Comparison of ENCODE assay signal across 22 cellular contexts in the genomic region with DNA sequence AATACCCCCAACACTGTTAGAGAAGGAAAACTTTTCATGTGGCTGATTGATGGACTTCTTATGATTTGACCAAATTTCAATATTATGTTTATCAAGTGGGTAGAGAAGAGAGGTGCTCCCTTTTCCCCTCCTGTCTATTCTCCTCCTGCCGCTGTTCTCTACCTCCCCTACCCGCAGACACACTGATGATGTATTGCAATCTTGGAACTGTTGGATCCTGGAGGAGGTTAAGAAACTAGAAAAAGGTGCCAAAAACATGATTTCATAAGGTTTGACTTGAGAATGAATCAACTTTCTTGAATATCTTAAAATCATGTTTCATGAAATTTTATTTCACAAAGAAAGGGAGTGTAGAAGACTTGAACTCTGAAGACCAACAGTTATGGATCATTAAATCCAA.
A peak's percentile ranks its signal among the peaks of the same experiment; 100 is the strongest.
DNase-seq lines count a peak whose midpoint lies in the region; ATAC-seq, FAIRE-seq and TF ChIP-seq lines count a peak whose summit lies in the region.
"Had no signal": no experiment of that assay in that cellular context is flagged by ENCODE, and none has a peak within 500 bp of the region (broad histone marks: within the 10 kb centered on the region; RNA-seq: fewer than 3 reads in every experiment).

No MANE protein-coding gene starts in this region.

- H3K36me3 ChIP-seq in rectal smooth muscle tissue (ENCODE audit: control insufficient read depth, insufficient read depth, low read length) (no peaks in the 10 kb centered on the region), MM.1S (replicated peaks; ENCODE audit: insufficient read depth, low read length) (no peaks in the 10 kb centered on the region)
- H3K36me3 ChIP-seq: BLaER1, Peyer's patch had no signal

- H3K9me2 ChIP-seq in MM.1S (replicated peaks; ENCODE audit: insufficient read depth, low read length) = no peaks in the 10 kb centered on the region

- no peak overlapping the region for H3K4me2 ChIP-seq in MM.1S (ENCODE audit: low read depth, low read length)
- H3K4me2 ChIP-seq: A549, BLaER1 had no signal

- no peaks in the 10 kb centered on the region for H3F3A ChIP-seq in MM.1S (ENCODE audit: insufficient read depth, low read length)

- ATAC-seq in stimulated activated naive B cell treated with anti-CD40 and anti-IgM and Interleukin-4, amounts not matched to agents 10 μg/mL and 1 μg/mL and 100 μg/mL, for 72 hours (replicated peaks) = no peak
- ATAC-seq: A549 had no signal

- no peaks in the 10 kb centered on the region for H4K20me1 ChIP-seq in MM.1S (ENCODE audit: insufficient read depth, low read length)
- H4K20me1 ChIP-seq: BLaER1 had no signal

- FAIRE-seq in frontal cortex (lab: Jason Lieb, UNC) (peak; percentile 44), H54 (lab: Jason Lieb, UNC) (no peak)
- FAIRE-seq: A549, GM19239 had no signal

- no peak for TF ChIP-seq POLR2A in H54 (IDR thresholded peaks at IDR 0.05; ENCODE audit: low read depth, low read length)

- no peaks in the 10 kb centered on the region for H3K27me3 ChIP-seq in rectal smooth muscle tissue (ENCODE audit: control insufficient read depth, insufficient read depth, low read length)
- no peaks in the 10 kb centered on the region for H3K27me3 ChIP-seq in MM.1S (replicated peaks; ENCODE audit: insufficient read depth, low read length)
- H3K27me3 ChIP-seq: BLaER1, Peyer's patch had no signal

- H3K36me3 Mint-ChIP-seq in stimulated activated naive B cell treated with anti-CD40 and anti-IgM and Interleukin-4, amounts not matched to agents 10 μg/mL and 1 μg/mL and 100 μg/mL, for 72 hours = no peaks in the 10 kb centered on the region
- H3K36me3 Mint-ChIP-seq: CD4-positive, alpha-beta memory T cell had no signal

- peaks cover 2 to 10% of the 10 kb centered on the region in 2 donors for H3K4me1 Mint-ChIP-seq in stimulated activated naive B cell treated with anti-CD40 and anti-IgM and Interleukin-4, amounts not matched to agents 10 μg/mL and 1 μg/mL and 100 μg/mL, for 72 hours
- H3K4me1 Mint-ChIP-seq: CD4-positive, alpha-beta memory T cell had no signal

- H3K9me3 Mint-ChIP-seq in stimulated activated naive B cell treated with anti-CD40 and anti-IgM and Interleukin-4, amounts not matched to agents 10 μg/mL and 1 μg/mL and 100 μg/mL, for 72 hours = no peaks in the 10 kb centered on the region

- TF ChIP-seq CTCF in AG10803 (conservative IDR thresholded peaks at IDR 0.05; ENCODE audit: low read length) = no peak
- no peak for TF ChIP-seq CTCF in MM.1S (IDR thresholded peaks at IDR 0.05; ENCODE audit: low read length)

- H3K9ac ChIP-seq in rectal smooth muscle tissue (ENCODE audit: low read length) (no peak overlapping the region), MM.1S (ENCODE audit: low read length) (no peak overlapping the region)
- H3K9ac ChIP-seq: BLaER1 had no signal

- peaks cover 14 to 17% of the 10 kb centered on the region in 2 donors for H3K27me3 Mint-ChIP-seq in stimulated activated naive B cell treated with anti-CD40 and anti-IgM and Interleukin-4, amounts not matched to agents 10 μg/mL and 1 μg/mL and 100 μg/mL, for 72 hours

- H3K4me3 ChIP-seq in AG10803 (ENCODE audit: low read length) = no peak overlapping the region
- H3K4me3 ChIP-seq in rectal smooth muscle tissue (ENCODE audit: low read length) = no peak overlapping the region
- H3K4me3 ChIP-seq in MM.1S (ENCODE audit: low read length) = no peak overlapping the region
- H3K4me3 ChIP-seq: A549, BLaER1, Peyer's patch had no signal

- H3K79me2 ChIP-seq in MM.1S (ENCODE audit: low read length) = no peaks in the 10 kb centered on the region

- H3K27ac ChIP-seq in rectal smooth muscle tissue (ENCODE audit: low read depth, low read length) (peak overlapping the region; percentile 45), MM.1S (ENCODE audit: low read length) (no peak overlapping the region)
- H3K27ac ChIP-seq: A549, BLaER1, Peyer's patch had no signal

- H3K4me1 ChIP-seq in rectal smooth muscle tissue (ENCODE audit: control insufficient read depth, insufficient read depth, low read length) (peaks cover 42% of the 10 kb centered on the region), MM.1S (ENCODE audit: low read length) (no peaks in the 10 kb centered on the region)
- H3K4me1 ChIP-seq: BLaER1, Peyer's patch had no signal

- no peaks in the 10 kb centered on the region for H3K9me3 ChIP-seq in MM.1S (replicated peaks; ENCODE audit: insufficient read depth, low read length)
- H3K9me3 ChIP-seq: A549, BLaER1, Peyer's patch had no signal

- no peak overlapping the region for H3K4me3 Mint-ChIP-seq in stimulated activated naive B cell treated with anti-CD40 and anti-IgM and Interleukin-4, amounts not matched to agents 10 μg/mL and 1 μg/mL and 100 μg/mL, for 72 hours
- H3K4me3 Mint-ChIP-seq: CD4-positive, alpha-beta memory T cell had no signal

- no peak overlapping the region for H3K27ac Mint-ChIP-seq in stimulated activated naive B cell treated with anti-CD40 and anti-IgM and Interleukin-4, amounts not matched to agents 10 μg/mL and 1 μg/mL and 100 μg/mL, for 72 hours
- H3K27ac Mint-ChIP-seq: CD4-positive, alpha-beta memory T cell had no signal

- H2AFZ ChIP-seq in MM.1S (ENCODE audit: low read length) = no peak overlapping the region

- DNase-seq in AG10803 (ENCODE audit: low read depth) = peak; percentile 17
- peak; percentile 63 for DNase-seq in NCI-H226
- no peak for DNase-seq in frontal cortex (ENCODE audit: low spot score in 2 of 2)
- DNase-seq in H54 (ENCODE audit: insufficient read length, low spot score) = no peak
- DNase-seq in stimulated activated naive B cell treated with anti-CD40 and anti-IgM and Interleukin-4, amounts not matched to agents 10 μg/mL and 1 μg/mL and 100 μg/mL, for 72 hours = no peak
- no peak for DNase-seq in MM.1S
- DNase-seq: CD4-positive, alpha-beta memory T cell; DMS153; GDM1; GOT3; NCI-H1105 treated with DMSO at 0.1 percent for 48 hours; NCI-H1694; NCI-H2081 treated with DMSO at 0.1 percent for 48 hours; NCI-H510A; NCI-H748 treated with DMSO at 0.1 percent for 48 hours; NK-92 treated with Interleukin-12 subunit alpha and Interleukin-12 subunit beta, amount 100 ng/mL, for 24 hours; Peyer's patch; SHP77 had no signal

Comparison
In these comparisons a context has a peak if more than half of its experiments do, and no peak if none do; other contexts are left out.
1. DNase-seq: peak in AG10803 (single experiment) and NCI-H226 (single experiment); none in frontal cortex (0 of 2), H54 (single experiment), stimulated activated naive B cell treated with anti-CD40 and anti-IgM and Interleukin-4, amounts not matched to agents 10 μg/mL and 1 μg/mL and 100 μg/mL, for 72 hours (single experiment) and MM.1S (single experiment).